ENCODE assay signal across 8 cellular contexts in genomic region chr1:40849801-40850592, GRCh38. TPM values are rescaled to one million over a fixed set of nuclear protein-coding genes. Genes with fewer than 3 reads are reported as not detected.
A peak's percentile ranks its signal among the peaks of the same experiment; 100 is the strongest.
DNase-seq lines count a peak whose midpoint lies in the region; ATAC-seq and TF ChIP-seq lines count a peak whose summit lies in the region.

No MANE protein-coding gene starts in this region.

- no peaks in the 10 kb centered on the region for H3K27me3 ChIP-seq in MM.1S (replicated peaks; ENCODE audit: insufficient read depth, low read length)

- no peaks in the 10 kb centered on the region for H3K9me2 ChIP-seq in MM.1S (replicated peaks; ENCODE audit: insufficient read depth, low read length)

- H3K9me3 Mint-ChIP-seq in T-cell, result no peaks in the 10 kb centered on the region

- peak overlapping the region in 2 of 3 donors; percentile 15 to 56 for H3K4me3 Mint-ChIP-seq in T-cell

- H3K4me2 ChIP-seq in MM.1S (ENCODE audit: low read depth, low read length), result peak overlapping the region; percentile 25; the same call in 1 of the 2 replicates

- H3K9ac ChIP-seq in MM.1S (ENCODE audit: low read length), result no peak overlapping the region

- H3K4me1 ChIP-seq in MM.1S (ENCODE audit: low read length), result no peaks in the 10 kb centered on the region

- H3K4me1 Mint-ChIP-seq in T-cell, result peaks cover 9 to 12% (median 12%) of the 10 kb centered on the region in 3 donors

- CTCF ChIA-PET in T-cell (lab: Charles Lee), result interaction anchor here (0.7 to 4.1 kb wide), 8 partner anchors 45 to 240 kb away, joined by 3 to 59 read pairs (median 4); partner anchors contain the start of gene CTPS1 (in 1 of the 2)

- H3K9me3 ChIP-seq in MM.1S (replicated peaks; ENCODE audit: insufficient read depth, low read length), result no peaks in the 10 kb centered on the region

- intact Hi-C loops in left cardiac atrium (cut with DNase I) (loop anchor here (2.0 to 10.0 kb wide), 5 partner anchors 75 to 238 kb away; no protein-coding TSS in a partner anchor), sciatic nerve (cut with DNase I) (loop anchor here (2.0 to 10.0 kb wide), 3 partner anchors 75 to 238 kb away; no protein-coding TSS in a partner anchor)

- ATAC-seq in GM18511 (IDR thresholded peaks at IDR 0.05; ENCODE audit: unreplicated experiment) (peak; percentile 63), T-cell (replicated peaks in 1 of 4) (peak; percentile 88 to 93 (median 91)), left cardiac atrium (peak; percentile 75 to 88), sciatic nerve (peak; percentile 92), GM21825 (IDR thresholded peaks at IDR 0.05; ENCODE audit: unreplicated experiment) (no peak)

- H3K27me3 Mint-ChIP-seq in T-cell, result no peaks in the 10 kb centered on the region

- no peaks in the 10 kb centered on the region for H3K36me3 Mint-ChIP-seq in T-cell

- POLR2A ChIA-PET in T-cell (lab: Charles Lee), result interaction anchor here in 1 of 2 donors (0.6 kb wide), 1 partner anchor 75 kb away, joined by 3 read pairs; no protein-coding TSS in a partner anchor

- H3K4me3 ChIP-seq in MM.1S (ENCODE audit: low read length), result no peak overlapping the region

- H4K20me1 ChIP-seq in MM.1S (ENCODE audit: insufficient read depth, low read length), result no peaks in the 10 kb centered on the region

- H3K27ac ChIP-seq in MM.1S (ENCODE audit: low read length), result no peak overlapping the region

- H3F3A ChIP-seq in MM.1S (ENCODE audit: insufficient read depth, low read length), result no peaks in the 10 kb centered on the region

- peak; percentile 88 for TF ChIP-seq CTCF in MM.1S (IDR thresholded peaks at IDR 0.05; ENCODE audit: low read length)

- H3K27ac Mint-ChIP-seq in T-cell, result peak overlapping the region in 1 of 2 donors; percentile 41

- no peaks in the 10 kb centered on the region for H3K79me2 ChIP-seq in MM.1S (ENCODE audit: low read length)

- peak overlapping the region; percentile 68 for H2AFZ ChIP-seq in MM.1S (ENCODE audit: low read length)

- DNase-seq in AG08395 (ENCODE audit: low spot score), result peak; percentile 82
- peak; percentile 68 for DNase-seq in MM.1S
- peak; percentile 42 to 80 (median 70) for DNase-seq in T-cell
- DNase-seq in activated naive CD8-positive, alpha-beta T cell treated with anti-CD3 and anti-CD28 coated beads, Interleukin-2, amount 50 U/mL, for 16 hours (ENCODE audit: low read depth, low spot score), result peak; percentile 57
- DNase-seq in left cardiac atrium, result peak; percentile 74
- DNase-seq in sciatic nerve (ENCODE audit: low spot score), result peak; percentile 80

- H3K36me3 ChIP-seq in MM.1S (replicated peaks; ENCODE audit: insufficient read depth, low read length), result no peaks in the 10 kb centered on the region

RNA-seq across cellular contexts. Expression of gene CITED4, which starts 12.2 kb away (rescaled TPM):
- total RNA-seq in T-cell (10 to 100 TPM; 23.4 to 37.0 (median 28.4) TPM), left cardiac atrium (10 to 100 TPM; 22.9 to 26.5 TPM), sciatic nerve (5.6 TPM)
